Comparison of ENCODE assay signal across 22 cellular contexts in the genomic region with DNA sequence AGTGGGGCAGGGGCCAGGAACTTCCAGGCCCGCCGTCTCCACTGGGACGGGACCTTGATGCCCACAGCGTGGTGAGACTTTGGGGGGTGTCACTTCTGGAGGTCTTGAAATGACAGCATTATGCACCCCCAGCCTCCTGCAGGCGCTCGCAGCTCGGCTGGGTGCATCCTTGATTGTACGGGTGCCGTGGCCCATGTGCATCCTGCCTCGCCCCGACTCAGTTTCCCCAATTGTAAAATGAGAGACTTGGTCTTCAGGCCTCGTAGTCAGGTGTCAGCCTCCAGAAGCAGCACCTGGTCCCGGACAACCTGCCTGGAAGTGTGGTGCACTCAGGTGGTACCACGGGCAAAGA.
"Had no signal": no experiment of that assay in that cellular context is flagged by ENCODE, and none has a peak within 500 bp of the region (broad histone marks: within the 10 kb centered on the region; RNA-seq: fewer than 3 reads in every experiment).

No MANE protein-coding gene starts in this region.

- H3K4me3 ChIP-seq: SJSA1, SK-N-MC had no signal

- DNase-seq: Kasumi-1, MM.1S, NCI-H1092 treated with DMSO at 0.1 percent for 48 hours, NCI-H1436, NCI-H187, NCI-H2029, NCI-H2081 treated with DMSO at 0.1 percent for 48 hours, NCI-H2171, NCI-H226, NCI-H446, NCI-H510A, NCI-H524 treated with DMSO at 0.1 percent for 48 hours, NCI-H69, NCI-H774, RPMI8226, SHP77 treated with DMSO at 0.1 percent for 48 hours had no signal

- H3K27me3 ChIP-seq: SJSA1 had no signal

- H3K9ac ChIP-seq: KMS-11 had no signal

- H3K9me3 ChIP-seq: SJSA1 had no signal

- H3K27ac ChIP-seq: HL-60, KMS-11, SJSA1, SK-N-MC had no signal

- H3K4me1 ChIP-seq: SJSA1 had no signal

- FAIRE-seq: HTR-8/SVneo, RCC 7860 had no signal

- H3K4me2 ChIP-seq: KMS-11 had no signal
